ENCODE assay signal across 24 cellular contexts in genomic region chr15:93330862-93331544, GRCh38.
DNase-seq lines count a peak whose midpoint lies in the region; ATAC-seq lines count a peak whose summit lies in the region.
"Had no signal": no experiment of that assay in that cellular context is flagged by ENCODE, and none has a peak within 500 bp of the region (broad histone marks: within the 10 kb centered on the region; RNA-seq: fewer than 3 reads in every experiment).

No MANE protein-coding gene starts in this region.

- H2BK5ac ChIP-seq in neuronal stem cell (ENCODE audit: low read length) = no peak overlapping the region

- H3K14ac ChIP-seq in neuronal stem cell (ENCODE audit: low read length) = no peak overlapping the region

- no peaks in the 10 kb centered on the region for H3K79me1 ChIP-seq in neuronal stem cell (ENCODE audit: low read depth, low read length)

- peak; percentile 30 for DNase-seq in iPS DF 19.7 (ENCODE audit: low read depth, low spot score)
- no peak for DNase-seq in neuronal stem cell (ENCODE audit: low spot score)
- DNase-seq in posterior vena cava (ENCODE audit: low spot score) = no peak
- no peak for DNase-seq in glomerular visceral epithelial cell (ENCODE audit: extremely low spot score)
- DNase-seq in retina = no peak
- DNase-seq: activated CD4-positive, alpha-beta T cell treated with anti-CD3 and anti-CD28 coated beads for 4 hours; amniotic stem cell; CD4-positive, CD25-positive, alpha-beta regulatory T cell; Karpas-422; left colon; mammary epithelial cell; MV-4-11; NCI-H446; psoas muscle; stimulated activated CD4-positive, alpha-beta T cell treated with anti-CD3 and anti-CD28 coated beads, Interleukin-4, amount 100 ng/mL, for 24 hours; SW 1271; T-helper 9 cell; transverse colon had no signal

- no peak overlapping the region for H2BK12ac ChIP-seq in neuronal stem cell (ENCODE audit: low read length)

- no peaks in the 10 kb centered on the region for H3K36me3 ChIP-seq in BLaER1
- no peaks in the 10 kb centered on the region for H3K36me3 ChIP-seq in KOPT-K1 (ENCODE audit: insufficient read depth, low read length)
- H3K36me3 ChIP-seq in neuronal stem cell (replicated peaks in 1 of 2; ENCODE audit: control insufficient read depth in 2 of 2, insufficient read depth in 2 of 2, low read length in 2 of 2) = peaks cover 5 to 84% of the 10 kb centered on the region in 2 donors
- H3K36me3 ChIP-seq: HAP-1, neutrophil, transverse colon had no signal

- H2AFZ ChIP-seq in neuronal stem cell (ENCODE audit: low read length) = no peak overlapping the region

- no peak overlapping the region for H4K8ac ChIP-seq in neuronal stem cell (ENCODE audit: low read depth, low read length)

- intact Hi-C loops in posterior vena cava (cut with DNase I) = no loop called here

- ATAC-seq in GM18867 (IDR thresholded peaks at IDR 0.05; ENCODE audit: unreplicated experiment) = no peak
- ATAC-seq: left colon, psoas muscle had no signal

- H4K20me1 ChIP-seq in BLaER1 = no peaks in the 10 kb centered on the region

- H3K23ac ChIP-seq in neuronal stem cell (ENCODE audit: low read depth, low read length, poor library complexity) = no peak overlapping the region

- H3K4me1 ChIP-seq in BLaER1 = peaks cover 34% of the 10 kb centered on the region
- H3K4me1 ChIP-seq in neuronal stem cell (ENCODE audit: control insufficient read depth in 2 of 2, insufficient read depth in 1 of 2, low read depth in 1 of 2, low read length in 2 of 2) = peaks cover 14 to 20% of the 10 kb centered on the region in 2 donors
- H3K4me1 ChIP-seq: HAP-1, psoas muscle had no signal

- H3K4me2 ChIP-seq in BLaER1 (peak overlapping the region; percentile 63), neuronal stem cell (ENCODE audit: insufficient read depth, low read length, poor library complexity, severe bottlenecking) (no peak overlapping the region)

- H2BK120ac ChIP-seq in neuronal stem cell (ENCODE audit: low read depth, low read length) = no peak overlapping the region

- H2AK5ac ChIP-seq in neuronal stem cell (ENCODE audit: low read depth, low read length) = no peak overlapping the region

- peak overlapping the region; percentile 5 for H3K18ac ChIP-seq in neuronal stem cell (ENCODE audit: low read length)

- H3K4ac ChIP-seq in neuronal stem cell (ENCODE audit: low read length) = no peak overlapping the region

- H3K27ac ChIP-seq in BLaER1 (peak overlapping the region; percentile 32; the same call in 1 of the 2 replicates), KOPT-K1 (ENCODE audit: low read depth, low read length, poor library complexity, severe bottlenecking) (peak overlapping the region; percentile 13), neuronal stem cell (replicated peaks; ENCODE audit: low read length) (no peak overlapping the region)
- H3K27ac ChIP-seq: HL-60, neutrophil, psoas muscle had no signal

- H3K4me3 ChIP-seq in BLaER1 = no peak overlapping the region
- H3K4me3 ChIP-seq in neuronal stem cell (ENCODE audit: low read length in 2 of 2) = no peak overlapping the region
- H3K4me3 ChIP-seq: HAP-1, psoas muscle, transverse colon had no signal

- H3K27me3 ChIP-seq in BLaER1 (no peaks in the 10 kb centered on the region), neuronal stem cell (ENCODE audit: control insufficient read depth in 3 of 3, insufficient read depth in 3 of 3, low read depth in 1 of 3, low read length in 3 of 3) (no peaks in the 10 kb centered on the region)

- H3K9ac ChIP-seq in BLaER1 (no peak overlapping the region), neuronal stem cell (ENCODE audit: low read depth, low read length, poor library complexity) (no peak overlapping the region)

- H2BK15ac ChIP-seq in neuronal stem cell (ENCODE audit: low read length) = no peak overlapping the region

- no CpG with 5 or more reads among the region's 6 CpGs for whole genome bisulfite sequencing in neuronal stem cell (ENCODE audit: extremely low coverage in 2 of 2, insufficient read length in 2 of 2, insufficient replicate concordance in 1 of 2), 2 donors

- no peak overlapping the region for H4K91ac ChIP-seq in neuronal stem cell (ENCODE audit: low read depth, low read length, poor library complexity)

- H3K9me3 ChIP-seq in BLaER1 (peaks cover 4% of the 10 kb centered on the region; the same call in 1 of the 2 replicates), KOPT-K1 (ENCODE audit: insufficient read depth, low read length, poor library complexity, severe bottlenecking) (no peaks in the 10 kb centered on the region), neuronal stem cell (replicated peaks in 1 of 2; ENCODE audit: control insufficient read depth in 2 of 2, insufficient read depth in 1 of 2, low read depth in 1 of 2, low read length in 2 of 2) (peaks cover 3 to 32% of the 10 kb centered on the region in 2 donors)
- H3K9me3 ChIP-seq: HAP-1, neutrophil, psoas muscle, transverse colon had no signal
